Comparison of ENCODE assay signal across 21 cellular contexts in genomic region chr3:105767776-105768175, GRCh38.
DNase-seq lines count a peak whose midpoint lies in the region; ATAC-seq lines count a peak whose summit lies in the region.
"Had no signal": no experiment of that assay in that cellular context is flagged by ENCODE, and none has a peak within 500 bp of the region (broad histone marks: within the 10 kb centered on the region; RNA-seq: fewer than 3 reads in every experiment).

No MANE protein-coding gene starts in this region.

- H3K79me2 ChIP-seq in Karpas-422 (ENCODE audit: low read length) = peaks cover 98% of the 10 kb centered on the region

- H3K27me3 ChIP-seq in Karpas-422 (ENCODE audit: low read length) = no peaks in the 10 kb centered on the region
- H3K27me3 ChIP-seq: gastroesophageal sphincter, right lobe of liver, tibial artery had no signal

- H3K4me3 ChIP-seq in Karpas-422 (ENCODE audit: low read length) = no peak overlapping the region
- H3K4me3 ChIP-seq: gastroesophageal sphincter, right lobe of liver, tibial artery had no signal

- H3K9ac ChIP-seq in Karpas-422 (ENCODE audit: low read length) = no peak overlapping the region

- H3K36me3 Mint-ChIP-seq in activated naive CD8-positive, alpha-beta T cell treated with anti-CD3 and anti-CD28 coated beads, Interleukin-2, amount 50 U/mL, for 24 hours (ENCODE audit: low read depth) = peaks cover 83% of the 10 kb centered on the region

- H3K4me3 Mint-ChIP-seq in activated naive CD8-positive, alpha-beta T cell treated with anti-CD3 and anti-CD28 coated beads, Interleukin-2, amount 50 U/mL, for 24 hours = peak overlapping the region; percentile 51
- H3K4me3 Mint-ChIP-seq in stimulated activated naive CD8-positive, alpha-beta T cell treated with anti-CD3 and anti-CD28 coated beads, Interleukin-15, amount 100 ng/mL, for 72 hours = peak overlapping the region; percentile 58 to 72

- H3K9me3 ChIP-seq in Karpas-422 (ENCODE audit: low read length) = no peaks in the 10 kb centered on the region
- H3K9me3 ChIP-seq: right lobe of liver had no signal

- intact Hi-C loops in Right ventricle myocardium superior (cut with DNase I) (no loop called here), left cardiac atrium (cut with DNase I) (no loop called here)

- H2AFZ ChIP-seq in Karpas-422 (ENCODE audit: low read length) = no peak overlapping the region

- peak overlapping the region; percentile 82 for H3K27ac Mint-ChIP-seq in activated naive CD8-positive, alpha-beta T cell treated with anti-CD3 and anti-CD28 coated beads, Interleukin-2, amount 50 U/mL, for 24 hours
- peak overlapping the region in 1 of 2 donors; percentile 87 for H3K27ac Mint-ChIP-seq in stimulated activated naive CD8-positive, alpha-beta T cell treated with anti-CD3 and anti-CD28 coated beads, Interleukin-15, amount 100 ng/mL, for 72 hours

- no peaks in the 10 kb centered on the region for H4K20me1 ChIP-seq in Karpas-422 (ENCODE audit: insufficient read depth, low read depth, low read length)

- H3K9me2 ChIP-seq in Karpas-422 (replicated peaks; ENCODE audit: insufficient read depth, low read length) = no peaks in the 10 kb centered on the region

- ATAC-seq in Right ventricle myocardium superior (ENCODE audit: poor library complexity) (peak; percentile 44), left cardiac atrium (no peak), HG03442 (IDR thresholded peaks at IDR 0.05; ENCODE audit: unreplicated experiment) (no peak), HG02588 (IDR thresholded peaks at IDR 0.05; ENCODE audit: unreplicated experiment) (no peak)
- ATAC-seq in activated naive CD8-positive, alpha-beta T cell treated with anti-CD3 and anti-CD28 coated beads, Interleukin-2, amount 50 U/mL, for 24 hours = no peak
- no peak for ATAC-seq in stimulated activated naive CD8-positive, alpha-beta T cell treated with anti-CD3 and anti-CD28 coated beads, Interleukin-15, amount 100 ng/mL, for 72 hours
- ATAC-seq: gastroesophageal sphincter, right lobe of liver, SK-N-SH treated with all-trans-retinoic acid at 6 μM for 48 hours had no signal

- H3K27ac ChIP-seq in Karpas-422 (ENCODE audit: low read length) = 0 out of 2 replicates have a peak overlapping the region, but pooled peaks have one; percentile 20
- H3K27ac ChIP-seq: gastroesophageal sphincter, right lobe of liver, tibial artery had no signal

- DNase-seq in Right ventricle myocardium superior = no peak
- no peak for DNase-seq in left cardiac atrium
- DNase-seq in Karpas-422 = no peak
- DNase-seq in activated naive CD8-positive, alpha-beta T cell treated with anti-CD3 and anti-CD28 coated beads, Interleukin-2, amount 50 U/mL, for 24 hours = no peak
- DNase-seq in stimulated activated naive CD8-positive, alpha-beta T cell treated with anti-CD3 and anti-CD28 coated beads, Interleukin-15, amount 100 ng/mL, for 72 hours = no peak
- DNase-seq: activated CD4-positive, CD25-positive, alpha-beta regulatory T cell; cortex of kidney; GDM1; hypothalamus; NCI-H1105 treated with DMSO at 0.1 percent for 48 hours; NCI-H2029; NCI-H82; right lobe of liver; stimulated activated CD4-positive, alpha-beta T cell treated with anti-CD3 and anti-CD28 coated beads, Interleukin-12 subunit alpha, Interleukin-12 subunit beta, amount 100 ng/mL, for 4 hours; stimulated activated CD4-positive, alpha-beta T cell treated with anti-CD3 and anti-CD28 coated beads, Interleukin-4, amount 100 ng/mL, for 24 hours; stimulated activated naive CD4-positive, alpha-beta T cell treated with Interleukin-2 at 50 U/mL for 16 hours; tibial artery had no signal

- peaks cover 54% of the 10 kb centered on the region for H3K4me1 ChIP-seq in Karpas-422 (ENCODE audit: low read length)
- H3K4me1 ChIP-seq: right lobe of liver, tibial artery had no signal

- peaks cover 26% of the 10 kb centered on the region for H3K9me3 Mint-ChIP-seq in activated naive CD8-positive, alpha-beta T cell treated with anti-CD3 and anti-CD28 coated beads, Interleukin-2, amount 50 U/mL, for 24 hours
- H3K9me3 Mint-ChIP-seq in stimulated activated naive CD8-positive, alpha-beta T cell treated with anti-CD3 and anti-CD28 coated beads, Interleukin-15, amount 100 ng/mL, for 72 hours = peaks cover 7 to 19% of the 10 kb centered on the region in 2 donors

- H3K4me2 ChIP-seq in Karpas-422 (ENCODE audit: low read depth, low read length, poor library complexity, severe bottlenecking) = peak overlapping the region; percentile 16

- no peaks in the 10 kb centered on the region for H3K27me3 Mint-ChIP-seq in activated naive CD8-positive, alpha-beta T cell treated with anti-CD3 and anti-CD28 coated beads, Interleukin-2, amount 50 U/mL, for 24 hours
- H3K27me3 Mint-ChIP-seq in stimulated activated naive CD8-positive, alpha-beta T cell treated with anti-CD3 and anti-CD28 coated beads, Interleukin-15, amount 100 ng/mL, for 72 hours = no peaks in the 10 kb centered on the region

- H3K36me3 ChIP-seq in Karpas-422 (ENCODE audit: insufficient read depth, low read length) = peaks cover 39% of the 10 kb centered on the region
- H3K36me3 ChIP-seq: right lobe of liver had no signal

- peaks cover 90% of the 10 kb centered on the region for H3K4me1 Mint-ChIP-seq in activated naive CD8-positive, alpha-beta T cell treated with anti-CD3 and anti-CD28 coated beads, Interleukin-2, amount 50 U/mL, for 24 hours
- H3K4me1 Mint-ChIP-seq in stimulated activated naive CD8-positive, alpha-beta T cell treated with anti-CD3 and anti-CD28 coated beads, Interleukin-15, amount 100 ng/mL, for 72 hours = peaks cover 95% of the 10 kb centered on the region
